In the genomic region with DNA sequence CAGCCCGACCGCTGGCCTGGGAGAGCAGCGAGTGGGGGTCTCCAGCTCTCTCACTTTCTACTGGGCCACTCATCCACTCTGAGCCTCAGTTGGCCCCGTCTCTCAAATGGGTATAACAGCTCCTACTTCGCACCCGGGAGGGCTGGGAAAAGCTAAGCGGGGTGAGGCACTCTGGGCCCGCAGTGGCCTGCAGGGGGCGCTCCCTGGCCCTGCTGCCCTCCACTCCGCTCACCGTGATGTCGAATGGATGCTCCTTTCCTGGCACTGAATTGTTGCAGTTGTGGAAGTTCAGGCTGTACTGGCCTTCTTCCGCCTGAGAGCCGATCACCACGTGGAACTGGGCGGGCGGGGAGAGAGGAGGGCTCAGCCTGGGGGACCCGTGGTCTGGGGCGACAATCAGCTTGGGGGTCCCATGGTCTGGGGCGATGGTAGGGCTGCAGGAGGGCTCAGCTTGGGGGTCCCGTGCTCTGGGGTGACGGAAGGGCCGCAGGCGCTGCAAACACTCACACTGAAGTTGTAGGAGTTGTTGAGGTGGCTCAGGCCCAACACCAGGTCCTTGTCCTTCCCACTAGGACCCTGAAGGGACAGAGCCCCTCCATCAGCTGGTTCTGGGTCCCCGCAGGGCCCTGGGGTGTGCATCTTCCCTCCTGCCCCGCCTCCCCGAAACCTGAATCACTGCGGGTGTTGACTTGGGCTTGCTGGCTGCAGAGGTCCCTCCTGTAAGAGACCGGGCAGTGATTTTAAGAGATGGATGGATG, we compare ENCODE assay signal across 15 cellular contexts. TPM values are rescaled to one million over a fixed set of nuclear protein-coding genes. Genes with fewer than 3 reads are reported as not detected.
DNase-seq lines count a peak whose midpoint lies in the region; ATAC-seq and TF ChIP-seq lines count a peak whose summit lies in the region.
"Had no signal": no experiment of that assay in that cellular context is flagged by ENCODE, and none has a peak within 500 bp of the region (broad histone marks: within the 10 kb centered on the region; RNA-seq: fewer than 3 reads in every experiment).

No MANE protein-coding gene starts in this region.

- in situ Hi-C loops in gastrocnemius medialis (cut with MboI; ENCODE audit: low sequenced_read_pairs in 4 of 4), result loop anchor here in 2 of 4 donors (10.0 to 25.0 kb wide), 3 partner anchors 131 to 346 kb away; a partner anchor contains a TSS

- H3K9me3 ChIP-seq in gastrocnemius medialis, result no peaks in the 10 kb centered on the region

- intact Hi-C loops in gastrocnemius medialis (cut with DNase I; ENCODE audit: low total_unique reads), result loop anchor here (10.0 kb wide), 3 partner anchors 279 to 891 kb away; a partner anchor contains a TSS

- CTCF ChIA-PET in activated CD4-positive, alpha-beta T cell treated with anti-CD3 and anti-CD28 coated beads, Interleukin-2, amount 10 ng/mL, durations not matched to agents 7 days and 5 days (lab: Charles Lee), result interaction anchor here (1.3 kb wide), 1 partner anchor 130 kb away, joined by 4 read pairs; no protein-coding TSS in a partner anchor

- H3K9me3 Mint-ChIP-seq in activated CD4-positive, alpha-beta T cell treated with anti-CD3 and anti-CD28 coated beads, Interleukin-2, amount 10 ng/mL, durations not matched to agents 7 days and 5 days, result no peaks in the 10 kb centered on the region
- no peaks in the 10 kb centered on the region for H3K9me3 Mint-ChIP-seq in natural killer cell treated with Interleukin-12 subunit alpha and Interleukin-12 subunit beta and Interleukin-15 and Interleukin-18, amount 100 ng/mL, for 72 hours
- H3K9me3 Mint-ChIP-seq: activated T-helper 17 cell treated with anti-CD3 and anti-CD28 coated beads, Interleukin-2, amount 50 U/mL, for 72 hours had no signal

- H3K36me3 ChIP-seq in gastrocnemius medialis, result peaks cover 0 to 24% of the 10 kb centered on the region in 2 donors

- H3K4me3 ChIP-seq in LNCaP clone FGC (ENCODE audit: low read depth, low read length) (no peak overlapping the region), epithelial cell of proximal tubule (ENCODE audit: low read depth, low read length) (no peak overlapping the region), gastrocnemius medialis (no peak overlapping the region)

- TF ChIP-seq CTCF in LNCaP clone FGC (IDR thresholded peaks at IDR 0.05; ENCODE audit: control insufficient read depth, extremely low read depth, insufficient read depth) (peak; percentile 27), epithelial cell of proximal tubule (conservative IDR thresholded peaks at IDR 0.05; ENCODE audit: low read depth, low read length) (peak; percentile 27), gastrocnemius medialis (IDR thresholded peaks at IDR 0.05 in 4 of 5, conservative IDR thresholded peaks at IDR 0.05 in 1 of 5) (peak in 3 of 5 experiments; percentile 24 to 48 (median 40))

- no peaks in the 10 kb centered on the region for H3K27me3 ChIP-seq in gastrocnemius medialis

- H3K36me3 Mint-ChIP-seq in activated CD4-positive, alpha-beta T cell treated with anti-CD3 and anti-CD28 coated beads, Interleukin-2, amount 10 ng/mL, durations not matched to agents 7 days and 5 days (ENCODE audit: low read depth), result peaks cover 15% of the 10 kb centered on the region
- no peaks in the 10 kb centered on the region for H3K36me3 Mint-ChIP-seq in natural killer cell treated with Interleukin-12 subunit alpha and Interleukin-12 subunit beta and Interleukin-15 and Interleukin-18, amount 100 ng/mL, for 72 hours

- H3K4me1 Mint-ChIP-seq in activated CD4-positive, alpha-beta T cell treated with anti-CD3 and anti-CD28 coated beads, Interleukin-2, amount 10 ng/mL, durations not matched to agents 7 days and 5 days, result peaks cover 21% of the 10 kb centered on the region
- H3K4me1 Mint-ChIP-seq in natural killer cell treated with Interleukin-12 subunit alpha and Interleukin-12 subunit beta and Interleukin-15 and Interleukin-18, amount 100 ng/mL, for 72 hours (ENCODE audit: low read depth in 2 of 2), result peaks cover 16 to 22% of the 10 kb centered on the region in 2 donors

- H3K27ac ChIP-seq in gastrocnemius medialis, result no peak overlapping the region

- H3K27me3 Mint-ChIP-seq in activated CD4-positive, alpha-beta T cell treated with anti-CD3 and anti-CD28 coated beads, Interleukin-2, amount 10 ng/mL, durations not matched to agents 7 days and 5 days, result no peaks in the 10 kb centered on the region
- H3K27me3 Mint-ChIP-seq in natural killer cell treated with Interleukin-12 subunit alpha and Interleukin-12 subunit beta and Interleukin-15 and Interleukin-18, amount 100 ng/mL, for 72 hours, result no peaks in the 10 kb centered on the region
- H3K27me3 Mint-ChIP-seq: activated T-helper 17 cell treated with anti-CD3 and anti-CD28 coated beads, Interleukin-2, amount 50 U/mL, for 72 hours had no signal

- peaks cover 14 to 20% of the 10 kb centered on the region in 2 donors for H3K4me1 ChIP-seq in gastrocnemius medialis

- H3K4me3 Mint-ChIP-seq in activated CD4-positive, alpha-beta T cell treated with anti-CD3 and anti-CD28 coated beads, Interleukin-2, amount 10 ng/mL, durations not matched to agents 7 days and 5 days, result no peak overlapping the region
- H3K4me3 Mint-ChIP-seq in natural killer cell treated with Interleukin-12 subunit alpha and Interleukin-12 subunit beta and Interleukin-15 and Interleukin-18, amount 100 ng/mL, for 72 hours, result no peak overlapping the region
- H3K4me3 Mint-ChIP-seq: activated T-helper 17 cell treated with anti-CD3 and anti-CD28 coated beads, Interleukin-2, amount 50 U/mL, for 72 hours had no signal

- DNase-seq in activated CD4-positive, alpha-beta T cell treated with anti-CD3 and anti-CD28 coated beads, Interleukin-2, amount 10 ng/mL, durations not matched to agents 7 days and 5 days, result no peak
- no peak for DNase-seq in activated CD4-positive, alpha-beta T cell treated with anti-CD3 and anti-CD28 coated beads for 4 hours
- DNase-seq in LNCaP clone FGC (ENCODE audit: low read depth) (no peak), epithelial cell of proximal tubule (ENCODE audit: low read depth) (no peak), gastrocnemius medialis (no peak), anterior cingulate cortex (lab: John Stamatoyannopoulos, UW) (no peak)
- no peak for DNase-seq in natural killer cell treated with Interleukin-12 subunit alpha and Interleukin-12 subunit beta and Interleukin-15 and Interleukin-18, amount 100 ng/mL, for 72 hours (ENCODE audit: low spot score)
- DNase-seq: central memory CD4-positive, alpha-beta T cell; GDM1; HCEC 1CT; Kasumi-1; NCI-H446; stimulated activated naive CD8-positive, alpha-beta T cell treated with anti-CD3 and anti-CD28 coated beads, Interleukin-15, Interleukin-2, amounts not matched to agents 100 U/mL and 50 U/mL, for 24 hours had no signal

- no peak for TF ChIP-seq POLR2A in gastrocnemius medialis (IDR thresholded peaks at IDR 0.05)

- H3K27ac Mint-ChIP-seq in activated CD4-positive, alpha-beta T cell treated with anti-CD3 and anti-CD28 coated beads, Interleukin-2, amount 10 ng/mL, durations not matched to agents 7 days and 5 days, result peak overlapping the region; percentile 13
- no peak overlapping the region for H3K27ac Mint-ChIP-seq in natural killer cell treated with Interleukin-12 subunit alpha and Interleukin-12 subunit beta and Interleukin-15 and Interleukin-18, amount 100 ng/mL, for 72 hours
- H3K27ac Mint-ChIP-seq: activated T-helper 17 cell treated with anti-CD3 and anti-CD28 coated beads, Interleukin-2, amount 50 U/mL, for 72 hours had no signal

- POLR2A ChIA-PET in activated CD4-positive, alpha-beta T cell treated with anti-CD3 and anti-CD28 coated beads, Interleukin-2, amount 10 ng/mL, durations not matched to agents 7 days and 5 days (lab: Charles Lee), result no interaction called here

- ATAC-seq in gastrocnemius medialis (no peak), GM18520 (IDR thresholded peaks at IDR 0.05; ENCODE audit: unreplicated experiment) (no peak)
- no peak for ATAC-seq in natural killer cell treated with Interleukin-12 subunit alpha and Interleukin-12 subunit beta and Interleukin-15 and Interleukin-18, amount 100 ng/mL, for 72 hours
- ATAC-seq: activated T-helper 17 cell treated with anti-CD3 and anti-CD28 coated beads, Interleukin-2, amount 50 U/mL, for 72 hours; stimulated activated naive CD8-positive, alpha-beta T cell treated with anti-CD3 and anti-CD28 coated beads, Interleukin-15, Interleukin-2, amounts not matched to agents 100 U/mL and 50 U/mL, for 24 hours had no signal

RNA-seq across cellular contexts. Expression of a gene that starts 3.9 kb away (rescaled TPM):
- 10 to 100 TPM; 64.6 TPM for total RNA-seq in activated CD4-positive, alpha-beta T cell treated with anti-CD3 and anti-CD28 coated beads, Interleukin-2, amount 10 ng/mL, durations not matched to agents 7 days and 5 days
- total RNA-seq in epithelial cell of proximal tubule, result 29.3 and 58.2 TPM in 2 replicates
- total RNA-seq in gastrocnemius medialis, result 10 to 100 TPM; 22.6 to 40.3 (median 32.3) TPM
- total RNA-seq in natural killer cell treated with Interleukin-12 subunit alpha and Interleukin-12 subunit beta and Interleukin-15 and Interleukin-18, amount 100 ng/mL, for 72 hours, result 10 to 100 TPM; 67.4 to 70.4 TPM

RNA-seq across cellular contexts. Expression of a gene that starts 6.0 kb away (rescaled TPM):
- total RNA-seq in activated CD4-positive, alpha-beta T cell treated with anti-CD3 and anti-CD28 coated beads, Interleukin-2, amount 10 ng/mL, durations not matched to agents 7 days and 5 days, result 10 to 100 TPM; 11.1 to 11.2 TPM
- total RNA-seq in epithelial cell of proximal tubule (43.5 and 62.4 TPM in 2 replicates), gastrocnemius medialis (100 to 1,000 TPM; 130 to 237 (median 178) TPM)
- 10 to 100 TPM; 44.8 to 76.5 TPM for total RNA-seq in natural killer cell treated with Interleukin-12 subunit alpha and Interleukin-12 subunit beta and Interleukin-15 and Interleukin-18, amount 100 ng/mL, for 72 hours

RNA-seq across cellular contexts. Expression of a gene that starts 13.1 kb away (rescaled TPM):
- not detected for total RNA-seq in activated CD4-positive, alpha-beta T cell treated with anti-CD3 and anti-CD28 coated beads, Interleukin-2, amount 10 ng/mL, durations not matched to agents 7 days and 5 days
- total RNA-seq in epithelial cell of proximal tubule (10.0 and 16.1 TPM in 2 replicates), gastrocnemius medialis (100 to 1,000 TPM in 1 of 4 donors, 10 to 100 TPM in 3; 25.9 to 121 (median 70.6) TPM)
- 1 to 10 TPM; 3.5 to 9.2 TPM for total RNA-seq in natural killer cell treated with Interleukin-12 subunit alpha and Interleukin-12 subunit beta and Interleukin-15 and Interleukin-18, amount 100 ng/mL, for 72 hours

RNA-seq across cellular contexts. Expression of a gene that starts 33.7 kb away (rescaled TPM):
- total RNA-seq in activated CD4-positive, alpha-beta T cell treated with anti-CD3 and anti-CD28 coated beads, Interleukin-2, amount 10 ng/mL, durations not matched to agents 7 days and 5 days, result 10 to 100 TPM; 31.5 to 35.2 TPM
- 26.6 and 27.6 TPM in 2 replicates for total RNA-seq in epithelial cell of proximal tubule
- total RNA-seq in gastrocnemius medialis, result not detected
- total RNA-seq in natural killer cell treated with Interleukin-12 subunit alpha and Interleukin-12 subunit beta and Interleukin-15 and Interleukin-18, amount 100 ng/mL, for 72 hours, result 10 to 100 TPM; 15.2 to 17.8 TPM

RNA-seq across cellular contexts. Expression of a gene that starts 39.0 kb away (rescaled TPM):
- total RNA-seq in activated CD4-positive, alpha-beta T cell treated with anti-CD3 and anti-CD28 coated beads, Interleukin-2, amount 10 ng/mL, durations not matched to agents 7 days and 5 days, result 100 to 1,000 TPM; 123 to 132 TPM
- 1.3 and 1.4 TPM in 2 replicates for total RNA-seq in epithelial cell of proximal tubule
- total RNA-seq in gastrocnemius medialis, result 1 to 10 TPM in 2 of 4 donors, under 1 TPM in 2; 0.63 to 1.8 (median 0.96) TPM
- total RNA-seq in natural killer cell treated with Interleukin-12 subunit alpha and Interleukin-12 subunit beta and Interleukin-15 and Interleukin-18, amount 100 ng/mL, for 72 hours, result 100 to 1,000 TPM; 166 to 167 TPM
